ENCODE assay signal across 11 cellular contexts in genomic region chr1:183349201-183349711, GRCh38.
DNase-seq lines count a peak whose midpoint lies in the region; ATAC-seq, FAIRE-seq and TF ChIP-seq lines count a peak whose summit lies in the region.
"Had no signal": no experiment of that assay in that cellular context is flagged by ENCODE, and none has a peak within 500 bp of the region (broad histone marks: within the 10 kb centered on the region; RNA-seq: fewer than 3 reads in every experiment).

No MANE protein-coding gene starts in this region.

- POLR2A ChIA-PET in GM12878 (lab: Charles Lee) = no interaction called here

- H3K4me1 Mint-ChIP-seq in GM23338 = peaks cover 26% of the 10 kb centered on the region

- H3K4me3 ChIP-seq in GM23338 (no peak overlapping the region), GM12878 (no peak overlapping the region), BE2C (ENCODE audit: low read depth, low read length) (no peak overlapping the region)

- H3K9me3 Mint-ChIP-seq in GM23338 = no peaks in the 10 kb centered on the region

- no peak overlapping the region; the same call in 1 of the 2 replicates for H3K27ac ChIP-seq in GM23338 (ENCODE audit: low read depth)
- H3K27ac ChIP-seq in GM12878 (ENCODE audit: control insufficient read depth, insufficient read depth) = no peak overlapping the region

- in situ Hi-C loops in GM12878 (cut with MboI) = no loop called here

- peak; percentile 27 for DNase-seq in GM23338 (ENCODE audit: low spot score)
- no peak for DNase-seq in GM12878 (ENCODE audit: low read depth, low spot score)
- DNase-seq in hepatic stellate cell (ENCODE audit: low spot score) = peak; percentile 23
- peak; percentile 64 for DNase-seq in retina
- DNase-seq in BE2C = no peak
- DNase-seq: activated naive CD4-positive, alpha-beta T cell; NCI-H2171 had no signal

- WGBS in GM12878 (ENCODE audit: insufficient coverage, insufficient replicate concordance, low lambda C conversion rate, missing lambda C conversion rate) = 2% methylated on average over 6 of the region's 6 CpGs

- no peaks in the 10 kb centered on the region for H3F3A ChIP-seq in GM23338 (replicated peaks; ENCODE audit: low read depth)

- no peak overlapping the region for H3K9ac ChIP-seq in GM12878 (ENCODE audit: control insufficient read depth, insufficient read depth, low read length)

- peak; percentile 57 for ATAC-seq in GM23338
- ATAC-seq in GM12878 = no peak
- no peak for ATAC-seq in HG02884 (IDR thresholded peaks at IDR 0.05; ENCODE audit: unreplicated experiment)
- ATAC-seq in GM19035 (IDR thresholded peaks at IDR 0.05; ENCODE audit: unreplicated experiment) = no peak
- ATAC-seq in HG03378 (IDR thresholded peaks at IDR 0.05; ENCODE audit: unreplicated experiment) = no peak

- H3K36me3 Mint-ChIP-seq in GM23338 (ENCODE audit: low read depth) = peaks cover 4% of the 10 kb centered on the region; the same call in 1 of the 3 replicates

- H3K27me3 ChIP-seq in GM23338 (ENCODE audit: insufficient read depth) (no peaks in the 10 kb centered on the region), GM12878 (replicated peaks in 1 of 2; ENCODE audit: control insufficient read depth in 2 of 2, insufficient read depth in 2 of 2, low read length in 1 of 2) (peaks cover 2 to 3% of the 10 kb centered on the region in 2 experiments; a peak in 1 of 4 replicates), BE2C (no peaks in the 10 kb centered on the region)

- peaks cover 15% of the 10 kb centered on the region for H3K4me1 ChIP-seq in GM23338 (ENCODE audit: insufficient read depth)
- H3K4me1 ChIP-seq in GM12878 (ENCODE audit: control insufficient read depth, insufficient read depth, low read length) = no peaks in the 10 kb centered on the region
- H3K4me1 ChIP-seq in BE2C = peaks cover 3% of the 10 kb centered on the region; the same call in 1 of the 2 replicates

- H3K79me2 ChIP-seq in GM23338 (replicated peaks; ENCODE audit: insufficient read depth) = no peaks in the 10 kb centered on the region
- no peaks in the 10 kb centered on the region for H3K79me2 ChIP-seq in GM12878 (ENCODE audit: control insufficient read depth, insufficient read depth, low read length)

- SMC1A ChIA-PET in GM12878 (lab: Charles Lee; ENCODE audit: uncharacterized antibody, unreplicated experiment) = interaction anchor here (0.8 to 1.6 kb wide), 2 partner anchors 12 to 229 kb away, joined by 3 read pairs; no protein-coding TSS in a partner anchor

- peak; percentile 31 for FAIRE-seq in GM12878 (lab: Jason Lieb, UNC)
- FAIRE-seq: islet of Langerhans had no signal

- no peaks in the 10 kb centered on the region for H4K20me1 ChIP-seq in GM23338 (replicated peaks; ENCODE audit: insufficient read depth)
- no peaks in the 10 kb centered on the region for H4K20me1 ChIP-seq in GM12878 (ENCODE audit: control insufficient read depth, insufficient read depth)

- intact Hi-C loops in GM12878 (cut with micrococcal nuclease; ENCODE audit: unreplicated experiment) = no loop called here

- no peak for TF ChIP-seq POLR2A in GM12878 (IDR thresholded peaks at IDR 0.05; ENCODE audit: low read depth, low read length)

- no peak overlapping the region for H3K4me3 Mint-ChIP-seq in GM23338

- no peak for TF ChIP-seq RAD21 in GM12878 (IDR thresholded peaks at IDR 0.05; ENCODE audit: insufficient read depth, low read depth, low read length)

- RAD21 ChIA-PET in GM12878 (lab: Charles Lee; ENCODE audit: unreplicated experiment) = no interaction called here

- H3K4me2 ChIP-seq in GM23338 = peak overlapping the region; percentile 58
- no peak overlapping the region for H3K4me2 ChIP-seq in GM12878 (ENCODE audit: control insufficient read depth, insufficient read depth)

- CTCF ChIA-PET in GM12878 (lab: Yijun Ruan, JAX) = no interaction called here

- no peaks in the 10 kb centered on the region for H3K9me3 ChIP-seq in GM12878 (replicated peaks; ENCODE audit: control insufficient read depth, insufficient read depth, low read length)
- no peaks in the 10 kb centered on the region for H3K9me3 ChIP-seq in BE2C

- H3K9me2 ChIP-seq in GM23338 (ENCODE audit: insufficient read depth) = peaks cover 7% of the 10 kb centered on the region; the same call in 1 of the 2 replicates

- H3K36me3 ChIP-seq in GM23338 (ENCODE audit: insufficient read depth) = no peaks in the 10 kb centered on the region
- no peaks in the 10 kb centered on the region for H3K36me3 ChIP-seq in GM12878 (ENCODE audit: control insufficient read depth in 2 of 2, insufficient read depth in 2 of 2, low read length in 1 of 2)
- H3K36me3 ChIP-seq in BE2C = no peaks in the 10 kb centered on the region

- no peak for TF ChIP-seq CTCF in GM23338 (conservative IDR thresholded peaks at IDR 0.05; ENCODE audit: low read depth in 2 of 2)
- TF ChIP-seq CTCF in GM12878 (IDR thresholded peaks at IDR 0.05 in 2 of 3, conservative IDR thresholded peaks at IDR 0.05 in 1 of 3; ENCODE audit: control insufficient read depth in 2 of 3, extremely low read depth in 1 of 3, insufficient read depth in 1 of 3, low read depth in 3 of 3, low read length in 3 of 3) = no peak
- TF ChIP-seq CTCF in BE2C (IDR thresholded peaks at IDR 0.05; ENCODE audit: low read depth, low read length) = no peak

- no peak overlapping the region for H3K27ac Mint-ChIP-seq in GM23338

- H3K27me3 Mint-ChIP-seq in GM23338 (ENCODE audit: insufficient read depth, low read depth, poor library complexity) = peaks cover 2% of the 10 kb centered on the region

- TF ChIP-seq EP300 in GM12878 (IDR thresholded peaks at IDR 0.05; ENCODE audit: borderline replicate concordance in 1 of 2, control insufficient read depth in 1 of 2, low read depth in 2 of 2, low read length in 2 of 2) = no peak

- BruUV-seq in GM12878 (replicated peaks; lab: Mats Ljungman, UMichigan) = no TSS peak

- H2AFZ ChIP-seq in GM23338 (no peak overlapping the region), GM12878 (ENCODE audit: control insufficient read depth, low read depth, low read length) (no peak overlapping the region)

TF ChIP-seq in GM23338, 12 proteins besides CTCF, POLR2A, EP300 and RAD21 (continues in another document):
- no peak for TF ChIP-seq EZH2phosphoT487 (IDR thresholded peaks at IDR 0.05; ENCODE audit: unreplicated experiment)
- TF ChIP-seq POLR2AphosphoS5 (IDR thresholded peaks at IDR 0.05; ENCODE audit: low read depth) = no peak

TF ChIP-seq in GM12878, 131 proteins besides CTCF, POLR2A, EP300 and RAD21:
- TF ChIP-seq NRF1 (conservative IDR thresholded peaks at IDR 0.05; ENCODE audit: low read depth, low read length) (no peak), CHD1 (IDR thresholded peaks at IDR 0.05; ENCODE audit: low read depth, low read length) (no peak), ZNF274 (IDR thresholded peaks at IDR 0.05; ENCODE audit: insufficient read depth, insufficient read length) (no peak), POLR2AphosphoS2 (IDR thresholded peaks at IDR 0.05; ENCODE audit: low read depth, low read length) (no peak), CBFB (IDR thresholded peaks at IDR 0.05; ENCODE audit: low read depth) (no peak), HDAC6 (IDR thresholded peaks at IDR 0.05; ENCODE audit: unreplicated experiment) (no peak), CHD2 (IDR thresholded peaks at IDR 0.05; ENCODE audit: borderline replicate concordance, low read depth, low read length) (no peak), SIN3A (IDR thresholded peaks at IDR 0.05; ENCODE audit: low read depth, low read length) (no peak), BCLAF1 (IDR thresholded peaks at IDR 0.05) (no peak)

Comparison
In these comparisons a context has a peak if more than half of its experiments do, and no peak if none do; other contexts are left out.
1. DNase-seq: peak in GM23338 (single experiment), hepatic stellate cell (single experiment) and retina (single experiment); none in GM12878 (single experiment) and BE2C (single experiment).